8 cellular contexts compared by ENCODE assay signal in genomic region chr11:64207247-64208085, GRCh38. TPM values are rescaled to one million over a fixed set of nuclear protein-coding genes. Genes with fewer than 3 reads are reported as not detected.
DNase-seq lines count a peak whose midpoint lies in the region; ATAC-seq, FAIRE-seq and TF ChIP-seq lines count a peak whose summit lies in the region.

No MANE protein-coding gene starts in this region.

- SMC1A ChIA-PET in GM12878 (lab: Charles Lee; ENCODE audit: uncharacterized antibody, unreplicated experiment): interaction anchor here (0.7 to 5.5 kb wide), 13 partner anchors 8 to 110 kb away, joined by 3 to 98 read pairs (median 7); partner anchors contain the start of genes CATSPERZ, ESRRA, FKBP2 and NUDT22

- RAD21 ChIA-PET in GM12878 (lab: Charles Lee; ENCODE audit: unreplicated experiment): interaction anchor here (0.9 to 6.6 kb wide), 13 partner anchors 10 to 110 kb away, joined by 3 to 125 read pairs (median 30); partner anchors contain the start of genes BAD, CATSPERZ, DNAJC4 and ESRRA

- H3K27me3 ChIP-seq in GM12878 (replicated peaks in 1 of 2; ENCODE audit: control insufficient read depth in 2 of 2, insufficient read depth in 2 of 2, low read length in 1 of 2): no peaks in the 10 kb centered on the region

- POLR2A ChIA-PET in GM12878 (lab: Charles Lee): interaction anchor here (0.6 to 5.8 kb wide), 22 partner anchors 9 to 1480 kb away, joined by 3 to 85 read pairs (median 10); partner anchors contain the start of genes BAD, CATSPERZ, CCDC88B and ESRRA

- BruUV-seq in GM12878 (replicated peaks; lab: Mats Ljungman, UMichigan): TSS peak; percentile 97

- 2% methylated on average over 31 of the region's 31 CpGs for WGBS in GM12878 (ENCODE audit: insufficient coverage, insufficient replicate concordance, low lambda C conversion rate, missing lambda C conversion rate)

- no peak for TF ChIP-seq RAD21 in GM12878 (IDR thresholded peaks at IDR 0.05; ENCODE audit: insufficient read depth, low read depth, low read length)

- H3K27me3 Mint-ChIP-seq in memory B cell: no peaks in the 10 kb centered on the region

- H3K4me3 Mint-ChIP-seq in memory B cell: peak overlapping the region; percentile 89

- H3K9ac ChIP-seq in GM12878 (ENCODE audit: control insufficient read depth, insufficient read depth, low read length): peak overlapping the region; percentile 95

- TF ChIP-seq POLR2A in GM12878 (IDR thresholded peaks at IDR 0.05; ENCODE audit: low read depth, low read length): peak; percentile 90

- peaks cover 27% of the 10 kb centered on the region for H3K36me3 Mint-ChIP-seq in memory B cell

- H3K36me3 ChIP-seq in GM12878 (ENCODE audit: control insufficient read depth in 2 of 2, insufficient read depth in 2 of 2, low read length in 1 of 2): peaks cover 31 to 37% of the 10 kb centered on the region in 2 experiments

- peak overlapping the region; percentile 76 for H3K4me2 ChIP-seq in GM12878 (ENCODE audit: control insufficient read depth, insufficient read depth)

- peak; percentile 93 for FAIRE-seq in GM12878 (lab: Jason Lieb, UNC)

- no peaks in the 10 kb centered on the region for H3K9me3 ChIP-seq in GM12878 (replicated peaks; ENCODE audit: control insufficient read depth, insufficient read depth, low read length)

- peak overlapping the region; percentile 74 for H3K4me3 ChIP-seq in GM12878

- no peak for TF ChIP-seq EP300 in GM12878 (IDR thresholded peaks at IDR 0.05; ENCODE audit: borderline replicate concordance in 1 of 2, control insufficient read depth in 1 of 2, low read depth in 2 of 2, low read length in 2 of 2)

- H3K9me3 Mint-ChIP-seq in memory B cell: no peaks in the 10 kb centered on the region

- peaks cover 39% of the 10 kb centered on the region for H3K79me2 ChIP-seq in GM12878 (ENCODE audit: control insufficient read depth, insufficient read depth, low read length)

- in situ Hi-C loops in GM12878 (cut with MboI): no loop called here

- peak; percentile 49 for ATAC-seq in GM18907 (IDR thresholded peaks at IDR 0.05; ENCODE audit: unreplicated experiment)
- peak; percentile 61 for ATAC-seq in HG03175 (IDR thresholded peaks at IDR 0.05; ENCODE audit: unreplicated experiment)
- peak; percentile 82 for ATAC-seq in GM12878
- peak; percentile 68 for ATAC-seq in memory B cell (ENCODE audit: low read depth)

- H4K20me1 ChIP-seq in GM12878 (ENCODE audit: control insufficient read depth, insufficient read depth): no peaks in the 10 kb centered on the region

- CTCF ChIA-PET in GM12878 (lab: Yijun Ruan, JAX): interaction anchor here (1.0 to 9.7 kb wide), 15 partner anchors 9 to 124 kb away, joined by 4 to 238 read pairs (median 18); partner anchors contain the start of genes CATSPERZ, DNAJC4, ESRRA and FKBP2

- peaks cover 36% of the 10 kb centered on the region for H3K4me1 Mint-ChIP-seq in memory B cell

- H3K4me1 ChIP-seq in GM12878 (ENCODE audit: control insufficient read depth, insufficient read depth, low read length): peaks cover 26% of the 10 kb centered on the region

- H3K27ac ChIP-seq in GM12878 (ENCODE audit: control insufficient read depth, insufficient read depth): peak overlapping the region; percentile 98

- intact Hi-C loops in GM12878 (cut with micrococcal nuclease; ENCODE audit: unreplicated experiment): no loop called here

- TF ChIP-seq CTCF in GM12878 (IDR thresholded peaks at IDR 0.05 in 2 of 3, conservative IDR thresholded peaks at IDR 0.05 in 1 of 3; ENCODE audit: control insufficient read depth in 2 of 3, extremely low read depth in 1 of 3, insufficient read depth in 1 of 3, low read depth in 3 of 3, low read length in 3 of 3): no peak

- peak overlapping the region; percentile 86 for H3K27ac Mint-ChIP-seq in memory B cell

- DNase-seq in T-helper 22 cell (ENCODE audit: low read depth): peak; percentile 59
- peak; percentile 57 for DNase-seq in GM12878 (ENCODE audit: low read depth, low spot score)
- DNase-seq in memory B cell (ENCODE audit: low spot score in 2 of 2): peak in 1 of 2 donors; percentile 55
- DNase-seq in stimulated activated CD8-positive, alpha-beta memory T cell treated with anti-CD3 and anti-CD28 coated beads, Interleukin-4, amount 100 ng/mL, for 48 hours: peak; percentile 89
- no peak for DNase-seq in COLO829 (ENCODE audit: low spot score)
- no peak for DNase-seq in NCI-H2081 treated with DMSO at 0.1 percent for 48 hours (lab: John Stamatoyannopoulos, UW)

- H2AFZ ChIP-seq in GM12878 (ENCODE audit: control insufficient read depth, low read depth, low read length): peak overlapping the region; percentile 20

RNA-seq across cellular contexts. Expression of gene FERMT3, which starts 0.9 kb away (rescaled TPM):
- 61.4 and 74.8 TPM in 2 replicates for total RNA-seq in GM12878 (2013; cell fraction: nucleolus; rRNA removed)
- total RNA-seq in GM12878 (2014; rRNA removed) (122 and 145 TPM in 2 replicates), GM12878 (2014; rRNA removed; fragmentation: Illumina TruSeq; extraction: Trizol) (44.4 and 47.3 TPM in 2 replicates), GM12878 (2021) (192 and 211 TPM in 2 replicates)
- 57.0 TPM for polyA plus RNA-seq in GM12878 (2011; ENCODE audit: low read depth)
- polyA plus RNA-seq in GM12878 (2011; rRNA removed) (24.2 and 86.8 TPM in 2 replicates), GM12878 (2014; fragmentation: Illumina TruSeq; extraction: Trizol) (6.8 and 49.0 TPM in 2 replicates), GM12878 (2014; fragmentation: Nextera tagmentation; extraction: Ambion mirVana) (1 to 10 TPM; 2.0 to 9.2 TPM), GM12878 (2014; rRNA removed) (141 and 191 TPM in 2 replicates), GM12878 (2016; fragmentation: Nextera tagmentation; extraction: Ambion mirVana) (100 to 1,000 TPM; 198 to 207 TPM)
- polyA plus RNA-seq in GM12878 (2011; cell fraction: cytosol; rRNA removed): 97.0 and 110 TPM in 2 replicates
- 329 and 373 TPM in 2 replicates for polyA plus RNA-seq in GM12878 (2011; cell fraction: nucleus; rRNA removed)
- 92.1 and 115 TPM in 2 replicates for polyA plus RNA-seq in GM12878 (2012)
- 40.8 and 53.4 TPM in 2 replicates for polyA minus RNA-seq in GM12878 (2011; rRNA and poly(A)+ RNA removed)
- 38.1 and 44.0 TPM in 2 replicates for polyA minus RNA-seq in GM12878 (2011; cell fraction: cytosol; rRNA and poly(A)+ RNA removed)
- 37.7 and 55.4 TPM in 2 replicates for polyA minus RNA-seq in GM12878 (2011; cell fraction: nucleus; rRNA and poly(A)+ RNA removed)

RNA-seq across cellular contexts. Expression of gene TRPT1, which starts 18.5 kb away (rescaled TPM):
- 29.8 and 33.1 TPM in 2 replicates for total RNA-seq in GM12878 (2013; cell fraction: nucleolus; rRNA removed)
- total RNA-seq in GM12878 (2014; rRNA removed) (39.0 and 43.1 TPM in 2 replicates), GM12878 (2014; rRNA removed; fragmentation: Illumina TruSeq; extraction: Trizol) (17.8 and 19.9 TPM in 2 replicates), GM12878 (2021) (37.7 and 39.2 TPM in 2 replicates)
- polyA plus RNA-seq in GM12878 (2011; ENCODE audit: low read depth): 51.7 TPM
- polyA plus RNA-seq in GM12878 (2011; rRNA removed) (12.1 and 23.8 TPM in 2 replicates), GM12878 (2014; fragmentation: Illumina TruSeq; extraction: Trizol) (13.0 and 14.3 TPM in 2 replicates), GM12878 (2014; fragmentation: Nextera tagmentation; extraction: Ambion mirVana) (10 to 100 TPM in 1 of 2 experiments, 1 to 10 TPM in 1; 7.1 to 21.3 TPM), GM12878 (2014; rRNA removed) (42.0 and 43.7 TPM in 2 replicates), GM12878 (2016; fragmentation: Nextera tagmentation; extraction: Ambion mirVana) (10 to 100 TPM; 49.9 to 63.0 TPM)
- polyA plus RNA-seq in GM12878 (2011; cell fraction: cytosol; rRNA removed): 46.6 and 51.8 TPM in 2 replicates
- polyA plus RNA-seq in GM12878 (2011; cell fraction: nucleus; rRNA removed): 127 and 150 TPM in 2 replicates
- polyA plus RNA-seq in GM12878 (2012): 58.6 and 62.0 TPM in 2 replicates
- 17.3 and 43.3 TPM in 2 replicates for polyA minus RNA-seq in GM12878 (2011; rRNA and poly(A)+ RNA removed)
- polyA minus RNA-seq in GM12878 (2011; cell fraction: cytosol; rRNA and poly(A)+ RNA removed): 11.9 and 17.4 TPM in 2 replicates
- polyA minus RNA-seq in GM12878 (2011; cell fraction: nucleus; rRNA and poly(A)+ RNA removed): 21.6 and 24.4 TPM in 2 replicates

RNA-seq across cellular contexts. Expression of gene NUDT22, which starts 18.6 kb away (rescaled TPM):
- total RNA-seq in GM12878 (2013; cell fraction: nucleolus; rRNA removed): 102 and 104 TPM in 2 replicates
- total RNA-seq in GM12878 (2014; rRNA removed) (102 and 115 TPM in 2 replicates), GM12878 (2014; rRNA removed; fragmentation: Illumina TruSeq; extraction: Trizol) (31.0 and 37.7 TPM in 2 replicates), GM12878 (2021) (87.7 and 91.0 TPM in 2 replicates)
- 12.2 TPM for polyA plus RNA-seq in GM12878 (2011; ENCODE audit: low read depth)
- polyA plus RNA-seq in GM12878 (2011; rRNA removed) (21.2 and 38.5 TPM in 2 replicates), GM12878 (2014; fragmentation: Illumina TruSeq; extraction: Trizol) (6.0 and 17.0 TPM in 2 replicates), GM12878 (2014; fragmentation: Nextera tagmentation; extraction: Ambion mirVana) (10 to 100 TPM in 1 of 2 experiments, 1 to 10 TPM in 1; 6.7 to 20.9 TPM), GM12878 (2014; rRNA removed) (94.4 and 118 TPM in 2 replicates), GM12878 (2016; fragmentation: Nextera tagmentation; extraction: Ambion mirVana) (10 to 100 TPM; 95.8 to 99.2 TPM)
- polyA plus RNA-seq in GM12878 (2011; cell fraction: cytosol; rRNA removed): 53.8 and 85.1 TPM in 2 replicates
- polyA plus RNA-seq in GM12878 (2011; cell fraction: nucleus; rRNA removed): 263 and 319 TPM in 2 replicates
- 55.3 and 55.6 TPM in 2 replicates for polyA plus RNA-seq in GM12878 (2012)
- 22.2 and 53.0 TPM in 2 replicates for polyA minus RNA-seq in GM12878 (2011; rRNA and poly(A)+ RNA removed)
- polyA minus RNA-seq in GM12878 (2011; cell fraction: cytosol; rRNA and poly(A)+ RNA removed): 34.4 and 40.9 TPM in 2 replicates
- 84.9 and 120 TPM in 2 replicates for polyA minus RNA-seq in GM12878 (2011; cell fraction: nucleus; rRNA and poly(A)+ RNA removed)

RNA-seq across cellular contexts. Expression of gene STIP1, which starts 21.5 kb away (rescaled TPM):
- 99.1 and 123 TPM in 2 replicates for total RNA-seq in GM12878 (2013; cell fraction: nucleolus; rRNA removed)
- total RNA-seq in GM12878 (2014; rRNA removed) (173 and 183 TPM in 2 replicates), GM12878 (2014; rRNA removed; fragmentation: Illumina TruSeq; extraction: Trizol) (167 and 186 TPM in 2 replicates), GM12878 (2021) (185 and 196 TPM in 2 replicates)
- polyA plus RNA-seq in GM12878 (2011; ENCODE audit: low read depth): 78.6 TPM
- polyA plus RNA-seq in GM12878 (2011; rRNA removed) (152 and 216 TPM in 2 replicates), GM12878 (2014; fragmentation: Illumina TruSeq; extraction: Trizol) (205 and 213 TPM in 2 replicates), GM12878 (2014; fragmentation: Nextera tagmentation; extraction: Ambion mirVana) (10 to 100 TPM; 25.2 to 31.5 TPM), GM12878 (2014; rRNA removed) (176 and 193 TPM in 2 replicates), GM12878 (2016; fragmentation: Nextera tagmentation; extraction: Ambion mirVana) (100 to 1,000 TPM; 274 to 291 TPM)
- 152 and 158 TPM in 2 replicates for polyA plus RNA-seq in GM12878 (2011; cell fraction: cytosol; rRNA removed)
- polyA plus RNA-seq in GM12878 (2011; cell fraction: nucleus; rRNA removed): 128 and 194 TPM in 2 replicates
- 83.8 and 88.3 TPM in 2 replicates for polyA plus RNA-seq in GM12878 (2012)
- 164 and 250 TPM in 2 replicates for polyA minus RNA-seq in GM12878 (2011; rRNA and poly(A)+ RNA removed)
- polyA minus RNA-seq in GM12878 (2011; cell fraction: cytosol; rRNA and poly(A)+ RNA removed): 80.9 and 104 TPM in 2 replicates
- polyA minus RNA-seq in GM12878 (2011; cell fraction: nucleus; rRNA and poly(A)+ RNA removed): 66.7 and 118 TPM in 2 replicates

RNA-seq across cellular contexts. Expression of gene DNAJC4, which starts 22.9 kb away (rescaled TPM):
- 16.4 and 16.5 TPM in 2 replicates for total RNA-seq in GM12878 (2013; cell fraction: nucleolus; rRNA removed)
- total RNA-seq in GM12878 (2014; rRNA removed): 19.8 and 26.1 TPM in 2 replicates
- 19.3 and 22.5 TPM in 2 replicates for total RNA-seq in GM12878 (2014; rRNA removed; fragmentation: Illumina TruSeq; extraction: Trizol)
- 33.7 and 36.4 TPM in 2 replicates for total RNA-seq in GM12878 (2021)
- 16.0 TPM for polyA plus RNA-seq in GM12878 (2011; ENCODE audit: low read depth)
- polyA plus RNA-seq in GM12878 (2011; rRNA removed): 22.4 and 33.9 TPM in 2 replicates
- polyA plus RNA-seq in GM12878 (2011; cell fraction: cytosol; rRNA removed): 25.4 and 48.0 TPM in 2 replicates
- 273 and 301 TPM in 2 replicates for polyA plus RNA-seq in GM12878 (2011; cell fraction: nucleus; rRNA removed)
- 47.6 and 50.2 TPM in 2 replicates for polyA plus RNA-seq in GM12878 (2012)
- 12.0 and 27.8 TPM in 2 replicates for polyA plus RNA-seq in GM12878 (2014; fragmentation: Illumina TruSeq; extraction: Trizol)
- 1 to 10 TPM; 3.7 to 9.7 TPM for polyA plus RNA-seq in GM12878 (2014; fragmentation: Nextera tagmentation; extraction: Ambion mirVana)
- 64.9 and 70.6 TPM in 2 replicates for polyA plus RNA-seq in GM12878 (2014; rRNA removed)
- 10 to 100 TPM; 32.4 to 35.0 TPM for polyA plus RNA-seq in GM12878 (2016; fragmentation: Nextera tagmentation; extraction: Ambion mirVana)
- 9.1 and 19.6 TPM in 2 replicates for polyA minus RNA-seq in GM12878 (2011; rRNA and poly(A)+ RNA removed)
- polyA minus RNA-seq in GM12878 (2011; cell fraction: cytosol; rRNA and poly(A)+ RNA removed): 8.3 and 11.1 TPM in 2 replicates
- polyA minus RNA-seq in GM12878 (2011; cell fraction: nucleus; rRNA and poly(A)+ RNA removed): 16.4 and 23.9 TPM in 2 replicates

Comparison
In these comparisons a context has a peak if more than half of its experiments do, and no peak if none do; other contexts are left out.
1. DNase-seq: peak in T-helper 22 cell (single experiment), GM12878 (single experiment) and stimulated activated CD8-positive, alpha-beta memory T cell treated with anti-CD3 and anti-CD28 coated beads, Interleukin-4, amount 100 ng/mL, for 48 hours (single experiment); none in COLO829 (single experiment) and NCI-H2081 treated with DMSO at 0.1 percent for 48 hours (single experiment).
2. Peak in every context shown above with its lines, with median percentiles within 50 percentile points of each other: ATAC-seq.